ENCODE assay signal across 9 cellular contexts in the genomic region with DNA sequence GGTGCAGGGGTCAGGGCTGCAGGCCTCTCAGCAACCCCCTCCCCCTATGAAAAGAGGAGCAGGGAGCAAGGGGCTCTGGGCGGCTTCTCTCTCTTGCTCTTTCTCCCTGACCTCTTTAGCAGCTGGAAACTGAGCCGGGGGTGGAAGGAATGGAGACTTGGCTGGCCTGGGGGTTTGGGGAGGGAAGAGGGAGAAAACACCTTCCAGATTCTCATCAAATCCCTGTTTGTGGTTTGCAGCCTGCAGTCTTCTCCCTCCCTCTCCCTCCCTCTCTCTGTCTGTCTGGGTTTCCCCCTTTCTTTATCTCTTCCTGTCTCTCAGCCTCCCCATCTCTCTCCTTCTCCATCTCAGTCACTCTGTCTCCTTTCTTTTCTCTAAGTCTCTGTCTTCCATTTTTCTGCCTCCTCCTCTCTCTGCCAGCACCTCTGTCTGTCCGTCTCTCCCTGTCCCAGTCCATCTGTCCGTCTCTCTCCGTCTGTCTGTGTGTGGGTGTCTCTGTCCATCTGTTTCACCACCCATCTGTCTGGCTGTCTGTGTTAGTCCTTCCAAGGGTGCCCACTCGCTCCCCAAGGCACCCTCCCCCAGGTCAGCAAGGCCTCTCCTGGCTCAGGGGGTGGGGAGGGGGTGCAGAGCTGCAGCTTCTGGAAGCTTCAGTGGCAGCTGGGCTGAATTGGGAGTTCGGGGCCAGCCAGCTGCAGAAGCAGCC. TPM values are rescaled to one million over a fixed set of nuclear protein-coding genes. Genes with fewer than 3 reads are reported as not detected.
DNase-seq lines count a peak whose midpoint lies in the region; ATAC-seq, FAIRE-seq and TF ChIP-seq lines count a peak whose summit lies in the region.
"Had no signal": no experiment of that assay in that cellular context is flagged by ENCODE, and none has a peak within 500 bp of the region (broad histone marks: within the 10 kb centered on the region; RNA-seq: fewer than 3 reads in every experiment).

No MANE protein-coding gene starts in this region.

- no peak for TF ChIP-seq POLR2A in uterus (IDR thresholded peaks at IDR 0.05)

- POLR2A ChIA-PET in naive thymus-derived CD8-positive, alpha-beta T cell (lab: Charles Lee), result no interaction called here

- H3K36me3 Mint-ChIP-seq in astrocyte (ENCODE audit: low read depth, unreplicated experiment), result no peaks in the 10 kb centered on the region
- H3K36me3 Mint-ChIP-seq in naive thymus-derived CD8-positive, alpha-beta T cell, result no peaks in the 10 kb centered on the region

- TF ChIP-seq CTCF in heart right ventricle (IDR thresholded peaks at IDR 0.05) (no peak), astrocyte (IDR thresholded peaks at IDR 0.05; ENCODE audit: insufficient read depth, low read depth, low read length) (no peak), uterus (IDR thresholded peaks at IDR 0.05) (no peak)

- H4K20me1 ChIP-seq in astrocyte (ENCODE audit: insufficient read depth, low read length), result peaks cover 100% of the 10 kb centered on the region

- H3K27ac ChIP-seq in heart right ventricle (peak overlapping the region; percentile 2 to 100 (median 96)), astrocyte (ENCODE audit: low read depth, low read length) (no peak overlapping the region), uterus (peak overlapping the region; percentile 92 to 99)

- no peak for ATAC-seq in heart right ventricle
- no peak for ATAC-seq in left cardiac atrium
- ATAC-seq in naive thymus-derived CD8-positive, alpha-beta T cell, result no peak
- ATAC-seq in GM21360 (IDR thresholded peaks at IDR 0.05; ENCODE audit: unreplicated experiment), result no peak

- no peaks in the 10 kb centered on the region for H3K27me3 Mint-ChIP-seq in astrocyte (ENCODE audit: low read depth, unreplicated experiment)
- H3K27me3 Mint-ChIP-seq in naive thymus-derived CD8-positive, alpha-beta T cell, result no peaks in the 10 kb centered on the region

- 50 to 53% methylated on average over 7 of the region's 7 CpGs for WGBS in heart right ventricle, 2 donors

- H3K36me3 ChIP-seq in heart right ventricle, result peaks cover 0 to 10% (median 0%) of the 10 kb centered on the region in 9 donors
- H3K36me3 ChIP-seq in astrocyte (ENCODE audit: insufficient read depth, low read length), result no peaks in the 10 kb centered on the region
- H3K36me3 ChIP-seq in uterus, result no peaks in the 10 kb centered on the region

- DNase-seq in heart right ventricle, result no peak
- no peak for DNase-seq in left cardiac atrium
- peak; percentile 66 for DNase-seq in astrocyte (ENCODE audit: low read depth)
- DNase-seq in naive thymus-derived CD8-positive, alpha-beta T cell, result no peak
- no peak for DNase-seq in uterus
- no peak for DNase-seq in globus pallidus (ENCODE audit: low spot score)
- DNase-seq in germinal center (ENCODE audit: low spot score), result no peak
- DNase-seq: NCI-H345 had no signal

- H3K9me3 ChIP-seq in heart right ventricle (no peaks in the 10 kb centered on the region), astrocyte (ENCODE audit: insufficient read depth, low read depth, low read length) (no peaks in the 10 kb centered on the region), uterus (no peaks in the 10 kb centered on the region)

- peaks cover 100% of the 10 kb centered on the region for H3K79me2 ChIP-seq in astrocyte (ENCODE audit: insufficient read depth, low read length)

- peaks cover 75 to 100% (median 98%) of the 10 kb centered on the region in 9 donors for H3K4me1 ChIP-seq in heart right ventricle
- peaks cover 87% of the 10 kb centered on the region for H3K4me1 ChIP-seq in astrocyte (ENCODE audit: insufficient read depth, low read length)
- H3K4me1 ChIP-seq in uterus, result peaks cover 0 to 66% of the 10 kb centered on the region in 2 donors

- intact Hi-C loops in heart right ventricle (cut with DNase I), result loop anchor here in 1 of 10 donors (5.0 kb wide), 1 partner anchor 35 kb away; no protein-coding TSS in a partner anchor
- intact Hi-C loops in left cardiac atrium (cut with DNase I), result loop anchor here in 1 of 2 donors (2.0 kb wide), 1 partner anchor 29 kb away; no protein-coding TSS in a partner anchor
- intact Hi-C loops in uterus (cut with DNase I; ENCODE audit: low total_unique reads), result no loop called here

- peak overlapping the region; percentile 42 for H3K27ac Mint-ChIP-seq in astrocyte (ENCODE audit: unreplicated experiment)
- H3K27ac Mint-ChIP-seq in naive thymus-derived CD8-positive, alpha-beta T cell, result peak overlapping the region in 6 of 10 donors; percentile 4 to 70 (median 44)

- H2AFZ ChIP-seq in astrocyte (ENCODE audit: low read depth, low read length), result no peak overlapping the region

- H3K4me2 ChIP-seq in astrocyte (ENCODE audit: low read length), result peak overlapping the region; percentile 97

- H3K4me3 Mint-ChIP-seq in astrocyte (ENCODE audit: unreplicated experiment), result peak overlapping the region; percentile 62
- peak overlapping the region in 6 of 10 donors; percentile 16 to 77 (median 48) for H3K4me3 Mint-ChIP-seq in naive thymus-derived CD8-positive, alpha-beta T cell

- H3K9ac ChIP-seq in astrocyte (ENCODE audit: low read length), result peak overlapping the region; percentile 17

- peaks cover 26% of the 10 kb centered on the region for H3K4me1 Mint-ChIP-seq in astrocyte (ENCODE audit: low read depth, unreplicated experiment)
- peaks cover 0 to 41% (median 27%) of the 10 kb centered on the region in 4 donors for H3K4me1 Mint-ChIP-seq in naive thymus-derived CD8-positive, alpha-beta T cell

- H3K27me3 ChIP-seq in heart right ventricle, result peaks cover 0 to 4% (median 0%) of the 10 kb centered on the region in 7 donors
- H3K27me3 ChIP-seq in astrocyte (ENCODE audit: insufficient read depth, low read length), result no peaks in the 10 kb centered on the region
- H3K27me3 ChIP-seq in uterus, result no peaks in the 10 kb centered on the region

- H3K4me3 ChIP-seq in heart right ventricle, result peak overlapping the region in 3 of 10 donors; percentile 14 to 23 (median 16)
- no peak overlapping the region for H3K4me3 ChIP-seq in astrocyte (ENCODE audit: insufficient read depth, low read depth, low read length)
- no peak overlapping the region for H3K4me3 ChIP-seq in uterus

- FAIRE-seq in astrocyte (lab: Jason Lieb, UNC), result no peak

- H3K9me3 Mint-ChIP-seq in astrocyte (ENCODE audit: unreplicated experiment), result no peaks in the 10 kb centered on the region
- H3K9me3 Mint-ChIP-seq in naive thymus-derived CD8-positive, alpha-beta T cell, result no peaks in the 10 kb centered on the region

RNA-seq across cellular contexts. Expression of a gene that starts 6.3 kb away (rescaled TPM):
- total RNA-seq in heart right ventricle (10 to 100 TPM; 32.2 to 53.1 (median 42.9) TPM), left cardiac atrium (10 to 100 TPM; 37.6 to 39.1 TPM), astrocyte (74.0 and 75.7 TPM in 2 replicates), uterus (100 to 1,000 TPM in 1 of 4 donors, 10 to 100 TPM in 3; 11.2 to 179 (median 50.7) TPM)
- 10 to 100 TPM; 17.0 to 33.7 TPM for polyA plus RNA-seq in heart right ventricle
- total RNA-seq in naive thymus-derived CD8-positive, alpha-beta T cell, result 10 to 100 TPM; 19.6 to 24.7 TPM
- 1 to 10 TPM in 2 of 3 donors, under 1 TPM in 1; 0.57 to 2.4 (median 1.0) TPM for polyA plus RNA-seq in naive thymus-derived CD8-positive, alpha-beta T cell

RNA-seq across cellular contexts. Expression of a gene that starts 37.3 kb away (rescaled TPM):
- total RNA-seq in heart right ventricle (10 to 100 TPM in 1 of 10 donors, 1 to 10 TPM in 9; 1.4 to 11.0 (median 2.4) TPM), left cardiac atrium (10 to 100 TPM in 1 of 2 donors, 1 to 10 TPM in 1; 8.6 to 10.7 TPM), astrocyte (0.17 TPM in 1 of 2 replicates, not detected in the other), uterus (10 to 100 TPM in 3 of 4 donors, 1 to 10 TPM in 1; 3.0 to 35.9 (median 18.8) TPM)
- 1 to 10 TPM; 4.8 to 6.9 TPM for polyA plus RNA-seq in heart right ventricle
- 1 to 10 TPM; 2.0 to 2.3 TPM for total RNA-seq in naive thymus-derived CD8-positive, alpha-beta T cell
- polyA plus RNA-seq in naive thymus-derived CD8-positive, alpha-beta T cell, result 10 to 100 TPM in 1 of 3 donors, 1 to 10 TPM in 2; 1.8 to 69.5 (median 3.3) TPM
